18 cellular contexts compared by ENCODE assay signal in the genomic region with DNA sequence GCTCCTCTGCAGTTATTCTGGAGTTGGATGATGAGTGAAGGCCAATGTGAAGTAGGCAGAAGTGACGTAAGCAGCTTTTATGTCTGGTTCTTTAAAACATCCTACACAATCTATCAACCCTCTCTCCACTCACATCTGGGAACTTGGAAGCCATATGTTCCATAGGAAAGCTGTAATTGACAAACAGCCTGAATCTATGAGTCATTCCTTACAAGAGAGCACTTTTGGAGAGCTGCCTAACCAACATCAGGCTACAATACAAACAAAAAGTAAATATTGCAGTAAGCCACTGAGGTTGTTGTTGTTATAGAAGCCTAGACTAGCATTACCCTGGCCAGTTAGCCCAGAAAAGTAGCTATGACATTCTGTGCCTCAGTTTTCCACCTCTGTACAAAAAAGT. TPM values are rescaled to one million over a fixed set of nuclear protein-coding genes. Genes with fewer than 3 reads are reported as not detected.
DNase-seq lines count a peak whose midpoint lies in the region; ATAC-seq lines count a peak whose summit lies in the region.
"Had no signal": no experiment of that assay in that cellular context is flagged by ENCODE, and none has a peak within 500 bp of the region (broad histone marks: within the 10 kb centered on the region; RNA-seq: fewer than 3 reads in every experiment).

No MANE protein-coding gene starts in this region.

- no peaks in the 10 kb centered on the region for H3K9me3 Mint-ChIP-seq in activated naive CD4-positive, alpha-beta T cell treated with anti-CD3 and anti-CD28 coated beads, Interleukin-2, amount 10 ng/mL, durations not matched to agents 7 days and 5 days
- H3K9me3 Mint-ChIP-seq: activated CD8-positive, alpha-beta T cell treated with anti-CD3 and anti-CD28 coated beads for 36 hours; nephron progenitor cell had no signal

- no peak overlapping the region for H3K4me3 ChIP-seq in mesenchymal stem cell (ENCODE audit: insufficient read depth in 1 of 2, low read depth in 1 of 2, low read length in 2 of 2)
- H3K4me3 ChIP-seq: coronary artery, suprapubic skin had no signal

- H3K23ac ChIP-seq in mesenchymal stem cell (ENCODE audit: low read length in 2 of 2): no peak overlapping the region

- no peaks in the 10 kb centered on the region for H3K9me3 ChIP-seq in mesenchymal stem cell (ENCODE audit: control insufficient read depth, low read length)
- H3K9me3 ChIP-seq: suprapubic skin had no signal

- H3K27me3 ChIP-seq in mesenchymal stem cell (ENCODE audit: control insufficient read depth in 1 of 2, insufficient read depth in 1 of 2, low read length in 2 of 2): no peaks in the 10 kb centered on the region

- H3K4me2 ChIP-seq in mesenchymal stem cell (ENCODE audit: low read length, poor library complexity, severe bottlenecking): no peak overlapping the region

- H3K14ac ChIP-seq in mesenchymal stem cell (ENCODE audit: low read length in 2 of 2): no peak overlapping the region

- no CpG with 5 or more reads among the region's 1 CpG for WGBS in mesenchymal stem cell

- H2AFZ ChIP-seq in mesenchymal stem cell (ENCODE audit: low read depth, low read length): no peak overlapping the region

- no peaks in the 10 kb centered on the region for H3K79me1 ChIP-seq in mesenchymal stem cell (replicated peaks; ENCODE audit: low read length, poor library complexity, severe bottlenecking)

- H3K36me3 ChIP-seq in mesenchymal stem cell (ENCODE audit: control insufficient read depth in 1 of 2, insufficient read depth in 2 of 2, low read depth in 1 of 2, low read length in 2 of 2): no peaks in the 10 kb centered on the region
- H3K36me3 ChIP-seq: suprapubic skin had no signal

- CTCF ChIA-PET in activated naive CD4-positive, alpha-beta T cell treated with anti-CD3 and anti-CD28 coated beads, Interleukin-2, amount 10 ng/mL, durations not matched to agents 7 days and 5 days (lab: Charles Lee): no interaction called here

- no peak overlapping the region for H3K4me3 Mint-ChIP-seq in activated naive CD4-positive, alpha-beta T cell treated with anti-CD3 and anti-CD28 coated beads, Interleukin-2, amount 10 ng/mL, durations not matched to agents 7 days and 5 days
- H3K4me3 Mint-ChIP-seq: activated CD8-positive, alpha-beta T cell treated with anti-CD3 and anti-CD28 coated beads for 36 hours; nephron progenitor cell had no signal

- no peak overlapping the region for H3K18ac ChIP-seq in mesenchymal stem cell (ENCODE audit: low read depth in 1 of 2, low read length in 2 of 2)

- no peak overlapping the region for H2BK120ac ChIP-seq in mesenchymal stem cell (ENCODE audit: low read depth, low read length)

- H3K4me1 Mint-ChIP-seq in activated naive CD4-positive, alpha-beta T cell treated with anti-CD3 and anti-CD28 coated beads, Interleukin-2, amount 10 ng/mL, durations not matched to agents 7 days and 5 days: no peaks in the 10 kb centered on the region
- H3K4me1 Mint-ChIP-seq: nephron progenitor cell had no signal

- H3K4ac ChIP-seq in mesenchymal stem cell (ENCODE audit: low read depth in 1 of 2, low read length in 2 of 2): no peak overlapping the region

- DNase-seq in DMS79 (lab: John Stamatoyannopoulos, UW): peak; percentile 7
- peak; percentile 41 for DNase-seq in NCI-H2029 (lab: John Stamatoyannopoulos, UW)
- peak; percentile 74 for DNase-seq in dedifferentiated amniotic fluid mesenchymal stem cell (ENCODE audit: extremely low spot score)
- DNase-seq in mesenchymal stem cell: peak; percentile 95
- DNase-seq in NCI-H187 treated with DMSO at 0.1 percent for 48 hours (lab: John Stamatoyannopoulos, UW): no peak
- DNase-seq in HUDEP-2 (lab: John Stamatoyannopoulos, UW; ENCODE audit: unreplicated experiment in 76 of 76): no peak
- no peak for DNase-seq in activated naive CD4-positive, alpha-beta T cell treated with anti-CD3 and anti-CD28 coated beads, Interleukin-2, amount 10 ng/mL, durations not matched to agents 7 days and 5 days
- DNase-seq: activated CD8-positive, alpha-beta T cell treated with anti-CD3 and anti-CD28 coated beads for 36 hours; activated gamma-delta T cell treated with Interleukin-2 at 50 U/mL for 16 hours; glutamatergic neuron; left ventricle myocardium superior; NCI-H2081 treated with DMSO at 0.1 percent for 48 hours; nephron progenitor cell; OCI-M1 had no signal

- H3K4me1 ChIP-seq in mesenchymal stem cell (ENCODE audit: control insufficient read depth, insufficient read depth, low read depth, low read length): no peaks in the 10 kb centered on the region
- H3K4me1 ChIP-seq: suprapubic skin had no signal

- no peak overlapping the region for H2BK12ac ChIP-seq in mesenchymal stem cell (ENCODE audit: low read length in 2 of 2)

- no peak overlapping the region for H2BK15ac ChIP-seq in mesenchymal stem cell (ENCODE audit: low read depth, poor library complexity, severe bottlenecking)

- H3K9ac ChIP-seq in mesenchymal stem cell (ENCODE audit: low read length): no peak overlapping the region

- H2AK5ac ChIP-seq in mesenchymal stem cell (ENCODE audit: low read length, severe bottlenecking): no peak overlapping the region

- ATAC-seq in GM18907 (IDR thresholded peaks at IDR 0.05; ENCODE audit: unreplicated experiment): no peak
- ATAC-seq: activated CD8-positive, alpha-beta T cell treated with anti-CD3 and anti-CD28 coated beads for 36 hours; left ventricle myocardium superior had no signal

- H2BK5ac ChIP-seq in mesenchymal stem cell (ENCODE audit: low read depth, low read length, poor library complexity, severe bottlenecking): no peak overlapping the region

- no peaks in the 10 kb centered on the region for H3K36me3 Mint-ChIP-seq in activated naive CD4-positive, alpha-beta T cell treated with anti-CD3 and anti-CD28 coated beads, Interleukin-2, amount 10 ng/mL, durations not matched to agents 7 days and 5 days

- no peak overlapping the region for H3K27ac Mint-ChIP-seq in activated naive CD4-positive, alpha-beta T cell treated with anti-CD3 and anti-CD28 coated beads, Interleukin-2, amount 10 ng/mL, durations not matched to agents 7 days and 5 days
- H3K27ac Mint-ChIP-seq: activated CD8-positive, alpha-beta T cell treated with anti-CD3 and anti-CD28 coated beads for 36 hours; nephron progenitor cell had no signal

- no peak overlapping the region for H4K8ac ChIP-seq in mesenchymal stem cell (ENCODE audit: low read length)

- no peak overlapping the region for H4K91ac ChIP-seq in mesenchymal stem cell (ENCODE audit: low read length)

- H3K27me3 Mint-ChIP-seq in activated naive CD4-positive, alpha-beta T cell treated with anti-CD3 and anti-CD28 coated beads, Interleukin-2, amount 10 ng/mL, durations not matched to agents 7 days and 5 days: peaks cover 14% of the 10 kb centered on the region

- no peak overlapping the region for H3K27ac ChIP-seq in mesenchymal stem cell (ENCODE audit: low read length, poor library complexity, severe bottlenecking)
- H3K27ac ChIP-seq: coronary artery, suprapubic skin had no signal

RNA-seq across cellular contexts. Expression of a gene that starts 5.9 kb away (rescaled TPM):
- 0.43 TPM for polyA plus RNA-seq in mesenchymal stem cell (2013, experiment 1 of 2)
- 0.51 TPM for polyA plus RNA-seq in mesenchymal stem cell (2013, experiment 2 of 2)
- polyA plus RNA-seq: H1 had no signal

RNA-seq across cellular contexts. Expression of a gene that starts 9.7 kb away (rescaled TPM):
- not detected for polyA plus RNA-seq in mesenchymal stem cell (2013, experiment 1 of 2)
- not detected for polyA plus RNA-seq in mesenchymal stem cell (2013, experiment 2 of 2)
- polyA plus RNA-seq: H1 had no signal

RNA-seq across cellular contexts. Expression of a gene that starts 20.8 kb away (rescaled TPM):
- 11.1 TPM for polyA plus RNA-seq in mesenchymal stem cell (2013, experiment 1 of 2)
- 11.4 TPM for polyA plus RNA-seq in mesenchymal stem cell (2013, experiment 2 of 2)

RNA-seq across cellular contexts. Expression of a gene that starts 43.4 kb away (rescaled TPM):
- not detected for polyA plus RNA-seq in mesenchymal stem cell (2013, experiment 1 of 2)
- polyA plus RNA-seq in mesenchymal stem cell (2013, experiment 2 of 2): not detected
- polyA plus RNA-seq: H1 had no signal

Comparison
In these comparisons a context has a peak if more than half of its experiments do, and no peak if none do; other contexts are left out.
1. DNase-seq: peak in DMS79 (single experiment), NCI-H2029 (single experiment), dedifferentiated amniotic fluid mesenchymal stem cell (single experiment) and mesenchymal stem cell (single experiment); none in NCI-H187 treated with DMSO at 0.1 percent for 48 hours (single experiment), HUDEP-2 (0 of 76) and activated naive CD4-positive, alpha-beta T cell treated with anti-CD3 and anti-CD28 coated beads, Interleukin-2, amount 10 ng/mL, durations not matched to agents 7 days and 5 days (single experiment).